In the genomic region with DNA sequence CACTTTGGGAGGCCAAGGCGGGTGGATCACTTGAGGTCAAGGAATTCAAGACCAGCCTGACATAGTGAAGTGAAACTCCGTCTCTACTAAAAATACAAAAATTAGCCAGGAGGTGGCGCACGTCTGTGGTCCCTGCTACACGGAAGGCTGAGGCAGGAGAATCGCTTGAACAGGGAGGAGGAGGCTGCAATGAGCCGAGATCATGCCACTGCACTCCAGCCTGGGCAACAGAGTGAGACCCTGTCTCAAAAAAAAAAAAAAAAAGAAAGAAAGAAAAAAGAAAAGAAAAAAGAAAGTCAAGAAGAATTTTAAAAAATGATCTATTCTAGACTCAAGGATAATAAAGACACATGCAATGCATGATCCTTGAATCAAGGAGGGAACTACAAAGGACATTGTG, we compare ENCODE assay signal across 1 cellular context.
A peak's percentile ranks its signal among the peaks of the same experiment; 100 is the strongest.
TF ChIP-seq lines count a peak whose summit lies in the region.

No MANE protein-coding gene starts in this region.

TF ChIP-seq in GM12878, 131 proteins besides CTCF, POLR2A, EP300 and RAD21:
- TF ChIP-seq IRF4 (IDR thresholded peaks at IDR 0.05; ENCODE audit: low read depth, low read length), result 0 out of 2 replicates have a peak, but pooled peaks have one; percentile 13
- peak; percentile 75 for TF ChIP-seq ZNF24 (IDR thresholded peaks at IDR 0.05)
- peak; percentile 48; the same call in 1 of the 2 replicates for TF ChIP-seq RUNX3 (IDR thresholded peaks at IDR 0.05; ENCODE audit: low read length)
- TF ChIP-seq NBN (IDR thresholded peaks at IDR 0.05), result peak; percentile 62
- peak; percentile 28 for TF ChIP-seq SMAD1 (IDR thresholded peaks at IDR 0.05; ENCODE audit: low read depth, partially characterized antibody)
- TF ChIP-seq YBX1 (IDR thresholded peaks at IDR 0.05), result peak; percentile 78; the same call in 1 of the 2 replicates
- peak; percentile 55; the same call in 1 of the 2 replicates for TF ChIP-seq SMC3 (IDR thresholded peaks at IDR 0.05; ENCODE audit: borderline replicate concordance, low read length)
- TF ChIP-seq SMARCA5 (IDR thresholded peaks at IDR 0.05), result peak; percentile 69; the same call in 1 of the 2 replicates
